ENCODE assay signal across 24 cellular contexts in the genomic region with DNA sequence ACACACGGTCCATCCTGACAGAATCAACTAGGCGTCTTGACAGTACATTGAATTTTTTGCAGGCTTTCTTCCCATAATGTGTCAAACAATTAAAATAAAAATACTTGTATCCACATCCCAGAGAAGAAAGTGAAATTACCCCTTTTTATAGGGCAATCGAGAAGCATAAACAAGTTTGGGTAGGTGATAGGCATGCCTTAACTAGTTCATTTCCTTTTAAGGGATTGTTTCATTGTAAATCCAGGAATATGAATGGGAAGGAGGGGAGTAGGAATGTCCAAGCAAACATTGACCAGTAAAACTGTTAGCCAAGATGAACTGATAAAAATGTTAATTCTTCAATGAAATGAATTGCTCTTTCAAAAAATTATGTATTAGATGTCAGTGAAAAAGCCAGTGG. TPM values are rescaled to one million over a fixed set of nuclear protein-coding genes. Genes with fewer than 3 reads are reported as not detected.
"Had no signal": no experiment of that assay in that cellular context is flagged by ENCODE, and none has a peak within 500 bp of the region (broad histone marks: within the 10 kb centered on the region; RNA-seq: fewer than 3 reads in every experiment).

No MANE protein-coding gene starts in this region.

- H3K4me1 ChIP-seq: testis had no signal

- H3K27ac Mint-ChIP-seq: activated CD4-positive, alpha-beta memory T cell treated with anti-CD3 and anti-CD28 coated beads for 36 hours; activated naive CD4-positive, alpha-beta T cell treated with anti-CD3 and anti-CD28 coated beads, Interleukin-2, amount 10 ng/mL, durations not matched to agents 7 days and 5 days; dendritic cell treated with granulocyte-macrophage colony-stimulating factor and Interleukin-4, amounts not matched to agents 40 ng/mL and 50 ng/mL, for 4 days; immature natural killer cell; natural killer cell treated with Interleukin-12 subunit alpha and Interleukin-12 subunit beta and Interleukin-15 and Interleukin-18, amount 100 ng/mL, for 72 hours; T-helper 1 cell treated with Interleukin-12 subunit alpha and Interleukin-12 subunit beta and Interleukin-4 antibody, amounts not matched to agents 30 μg/mL and 1 μg/mL, for 36 hours had no signal

- H3K4me1 Mint-ChIP-seq: immature natural killer cell had no signal

- H3K36me3 ChIP-seq: left ventricle myocardium inferior, neutrophil, ovary, prostate gland, spleen had no signal

- DNase-seq: activated CD4-positive, alpha-beta memory T cell treated with anti-CD3 and anti-CD28 coated beads for 36 hours; activated CD4-positive, alpha-beta T cell treated with anti-CD3 and anti-CD28 coated beads for 4 hours; activated CD4-positive, CD25-positive, alpha-beta regulatory T cell; activated effector memory CD4-positive, alpha-beta T cell treated with anti-CD3 and anti-CD28 coated beads, Interleukin-2, amount 50 U/mL, for 16 hours; activated naive CD4-positive, alpha-beta T cell treated with anti-CD3 and anti-CD28 coated beads, Interleukin-2, amount 10 ng/mL, durations not matched to agents 7 days and 5 days; amygdala; effector CD8-positive, alpha-beta T cell; foreskin melanocyte; immature natural killer cell; kidney glomerular epithelial cell; left ventricle myocardium inferior; midbrain; ovary; spleen; stimulated activated CD4-positive, alpha-beta T cell treated with anti-CD3 and anti-CD28 coated beads, Interleukin-4, amount 100 ng/mL, for 1 hour; stimulated activated naive CD4-positive, alpha-beta T cell; T1000; testis; trophoblast cell had no signal

- H3K9me3 Mint-ChIP-seq: dendritic cell treated with granulocyte-macrophage colony-stimulating factor and Interleukin-4, amounts not matched to agents 40 ng/mL and 50 ng/mL, for 4 days; natural killer cell treated with Interleukin-12 subunit alpha and Interleukin-12 subunit beta and Interleukin-15 and Interleukin-18, amount 100 ng/mL, for 72 hours; T-helper 1 cell treated with Interleukin-12 subunit alpha and Interleukin-12 subunit beta and Interleukin-4 antibody, amounts not matched to agents 30 μg/mL and 1 μg/mL, for 36 hours had no signal

- H3K27ac ChIP-seq: neutrophil, ovary, prostate gland, testis had no signal

- H3K4me3 ChIP-seq: left ventricle myocardium inferior, ovary, prostate gland, spleen, testis had no signal

- ATAC-seq: natural killer cell treated with Interleukin-12 subunit alpha and Interleukin-12 subunit beta and Interleukin-15 and Interleukin-18, amount 100 ng/mL, for 72 hours had no signal

- H3K4me3 Mint-ChIP-seq: activated CD4-positive, alpha-beta memory T cell treated with anti-CD3 and anti-CD28 coated beads for 36 hours; activated naive CD4-positive, alpha-beta T cell treated with anti-CD3 and anti-CD28 coated beads, Interleukin-2, amount 10 ng/mL, durations not matched to agents 7 days and 5 days; dendritic cell treated with granulocyte-macrophage colony-stimulating factor and Interleukin-4, amounts not matched to agents 40 ng/mL and 50 ng/mL, for 4 days; immature natural killer cell; natural killer cell treated with Interleukin-12 subunit alpha and Interleukin-12 subunit beta and Interleukin-15 and Interleukin-18, amount 100 ng/mL, for 72 hours; T-helper 1 cell treated with Interleukin-12 subunit alpha and Interleukin-12 subunit beta and Interleukin-4 antibody, amounts not matched to agents 30 μg/mL and 1 μg/mL, for 36 hours had no signal

- H3K9me3 ChIP-seq: left ventricle myocardium inferior, neutrophil, ovary, prostate gland, testis had no signal

- H3K36me3 Mint-ChIP-seq: activated CD4-positive, alpha-beta memory T cell treated with anti-CD3 and anti-CD28 coated beads for 36 hours; activated naive CD4-positive, alpha-beta T cell treated with anti-CD3 and anti-CD28 coated beads, Interleukin-2, amount 10 ng/mL, durations not matched to agents 7 days and 5 days; immature natural killer cell; natural killer cell treated with Interleukin-12 subunit alpha and Interleukin-12 subunit beta and Interleukin-15 and Interleukin-18, amount 100 ng/mL, for 72 hours had no signal

- H3K27me3 ChIP-seq: ovary, spleen, testis had no signal

RNA-seq across cellular contexts. Expression of a gene that starts 31.4 kb away (rescaled TPM):
- polyA plus RNA-seq: immature natural killer cell had no signal
